8 cellular contexts compared by ENCODE assay signal in the genomic region with DNA sequence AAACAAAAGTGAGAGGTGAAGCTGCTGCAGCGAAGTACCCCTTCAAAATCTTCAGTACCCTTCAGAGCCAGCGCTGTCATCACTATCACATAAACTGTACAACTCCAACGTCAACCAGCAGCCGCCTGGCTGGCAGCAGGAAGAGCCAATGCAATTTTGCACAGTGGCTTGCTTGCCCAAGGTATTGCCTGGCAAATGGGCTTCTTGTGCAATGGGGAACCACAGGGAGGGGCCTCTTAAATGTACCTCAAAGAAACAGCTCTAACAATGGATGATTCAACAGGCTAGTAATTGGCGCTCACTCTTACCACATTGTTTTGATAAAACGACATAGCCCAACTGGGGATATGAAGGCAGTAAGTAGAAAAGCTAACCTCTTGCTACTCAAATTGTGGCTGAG.
DNase-seq lines count a peak whose midpoint lies in the region; ATAC-seq, FAIRE-seq and TF ChIP-seq lines count a peak whose summit lies in the region.

No MANE protein-coding gene starts in this region.

- CTCF ChIA-PET in SK-N-SH (lab: Yijun Ruan, JAX), result interaction anchor here (1.3 to 1.6 kb wide), 2 partner anchors 94 to 268 kb away, joined by 4 to 5 read pairs; no protein-coding TSS in a partner anchor

- peaks cover 95% of the 10 kb centered on the region for H3K4me1 Mint-ChIP-seq in chondrocyte (ENCODE audit: low read depth)

- H3K4me1 ChIP-seq in SK-N-SH (ENCODE audit: control insufficient read depth in 1 of 2, insufficient read depth in 2 of 2, low read depth in 1 of 2, low read length in 1 of 2) (peaks cover 26 to 35% of the 10 kb centered on the region in 2 experiments), neutrophil (ENCODE audit: control insufficient read depth in 1 of 2, insufficient read depth in 1 of 2, low read depth in 1 of 2, low read length in 1 of 2) (peaks cover 71 to 74% of the 10 kb centered on the region in 2 experiments)

- H3K27ac ChIP-seq in SK-N-SH (ENCODE audit: low read depth in 2 of 2, low read length in 1 of 2), result 0 out of 4 replicates have a peak overlapping the region, but pooled peaks of 1 of the 2 experiments have one; percentile 3
- peak overlapping the region; percentile 97 for H3K27ac ChIP-seq in neutrophil

- no peak for ATAC-seq in GM21423 (IDR thresholded peaks at IDR 0.05; ENCODE audit: unreplicated experiment)

- peak overlapping the region; percentile 92 for H3K27ac Mint-ChIP-seq in chondrocyte (ENCODE audit: unreplicated experiment)

- H3K36me3 ChIP-seq in SK-N-SH (replicated peaks in 1 of 2; ENCODE audit: control insufficient read depth in 1 of 2, insufficient read depth in 2 of 2, low read length in 1 of 2) (no peaks in the 10 kb centered on the region), neutrophil (no peaks in the 10 kb centered on the region)

- H3K9me3 ChIP-seq in SK-N-SH (no peaks in the 10 kb centered on the region), neutrophil (no peaks in the 10 kb centered on the region)

- no peaks in the 10 kb centered on the region for H3K36me3 Mint-ChIP-seq in chondrocyte (ENCODE audit: low read depth)

- TF ChIP-seq CTCF in SK-N-SH (IDR thresholded peaks at IDR 0.05) (no peak), chondrocyte (IDR thresholded peaks at IDR 0.05) (no peak), neutrophil (IDR thresholded peaks at IDR 0.05) (peak; percentile 45)

- H3K4me2 ChIP-seq in SK-N-SH, result peak overlapping the region; percentile 17; the same call in 1 of the 2 replicates

- no peak for TF ChIP-seq RAD21 in SK-N-SH (IDR thresholded peaks at IDR 0.05; ENCODE audit: low read length)

- H3K4me3 ChIP-seq in SK-N-SH (ENCODE audit: low read depth in 2 of 2, low read length in 1 of 2), result no peak overlapping the region
- H3K4me3 ChIP-seq in neutrophil (ENCODE audit: low read depth in 1 of 2, low read length in 1 of 2), result peak overlapping the region; percentile 54 to 55

- TF ChIP-seq EP300 in SK-N-SH (IDR thresholded peaks at IDR 0.05; ENCODE audit: borderline replicate concordance in 1 of 2, low read depth in 1 of 2, low read length in 1 of 2), result no peak

- H3K27me3 ChIP-seq in SK-N-SH (ENCODE audit: insufficient read depth), result no peaks in the 10 kb centered on the region
- H3K27me3 ChIP-seq in neutrophil, result no peaks in the 10 kb centered on the region

- H4K20me1 ChIP-seq in SK-N-SH (ENCODE audit: insufficient read depth), result no peaks in the 10 kb centered on the region

- peaks cover 41% of the 10 kb centered on the region for H3F3A ChIP-seq in SK-N-SH (replicated peaks; ENCODE audit: insufficient read depth)

- H2AFZ ChIP-seq in SK-N-SH (ENCODE audit: low read depth), result no peak overlapping the region

- no peaks in the 10 kb centered on the region for H3K27me3 Mint-ChIP-seq in chondrocyte (ENCODE audit: low read depth)

- no peaks in the 10 kb centered on the region for H3K9me2 ChIP-seq in SK-N-SH

- no peak overlapping the region for H3K9ac ChIP-seq in SK-N-SH

- DNase-seq in GOT3 (lab: John Stamatoyannopoulos, UW) (peak; percentile 30), SK-N-SH (no peak), chondrocyte (ENCODE audit: low spot score) (no peak), globus pallidus (ENCODE audit: low spot score) (no peak), ecto neural progenitor cell (ENCODE audit: low spot score) (no peak), frontal cortex (ENCODE audit: low spot score in 2 of 2) (no peak)

- H3K79me2 ChIP-seq in SK-N-SH (ENCODE audit: insufficient read depth), result no peaks in the 10 kb centered on the region

- FAIRE-seq in frontal cortex (lab: Jason Lieb, UNC), result no peak

- H3K4me3 Mint-ChIP-seq in chondrocyte (ENCODE audit: unreplicated experiment), result no peak overlapping the region

- POLR2A ChIA-PET in SK-N-SH (lab: Yijun Ruan, JAX), result no interaction called here

- H3K9me3 Mint-ChIP-seq in chondrocyte (ENCODE audit: low read depth), result no peaks in the 10 kb centered on the region

- 82% methylated on average over 5 of the region's 6 CpGs for WGBS in SK-N-SH (ENCODE audit: low lambda C conversion rate)

TF ChIP-seq in SK-N-SH, 30 proteins besides CTCF, POLR2A, EP300 and RAD21:
- no peak for TF ChIP-seq MEF2A (IDR thresholded peaks at IDR 0.05; ENCODE audit: borderline replicate concordance, low read depth)
- no peak for TF ChIP-seq NFIC (IDR thresholded peaks at IDR 0.05; ENCODE audit: borderline replicate concordance)
TF ChIP-seq in SK-N-SH: peak in this region for 0.

Comparison
In these comparisons a context has a peak if more than half of its experiments do, and no peak if none do; other contexts are left out.
1. H3K4me3 ChIP-seq: peak in neutrophil (2 of 2); none in SK-N-SH (0 of 2).